14 cellular contexts compared by ENCODE assay signal in genomic region chr9:34555435-34556230, GRCh38. TPM values are rescaled to one million over a fixed set of nuclear protein-coding genes. Genes with fewer than 3 reads are reported as not detected.
"Had no signal": no experiment of that assay in that cellular context is flagged by ENCODE, and none has a peak within 500 bp of the region (broad histone marks: within the 10 kb centered on the region; RNA-seq: fewer than 3 reads in every experiment).

No MANE protein-coding gene starts in this region.

- H3K27ac ChIP-seq: ovary, skin epidermis, thyroid gland, vagina had no signal

- H3K27ac Mint-ChIP-seq: activated naive CD4-positive, alpha-beta T cell treated with anti-CD3 and anti-CD28 coated beads, Interleukin-2, amount 10 ng/mL, durations not matched to agents 7 days and 5 days; activated T-helper 2 cell treated with anti-CD3 and anti-CD28 coated beads, Interferon-gamma antibody, Interleukin-2, Interleukin-4, amounts not matched to agents 10 μg/mL and 5 μg/mL and 100 μg/mL, durations not matched to agents 14 hours and 24 hours and 36 hours; dendritic cell treated with granulocyte-macrophage colony-stimulating factor and Interleukin-4, amounts not matched to agents 40 ng/mL and 50 ng/mL, for 4 days; naive thymus-derived CD8-positive, alpha-beta T cell; T-cell had no signal

- H3K27me3 ChIP-seq: ovary, thyroid gland, vagina had no signal

- H3K9me3 Mint-ChIP-seq: activated naive CD4-positive, alpha-beta T cell treated with anti-CD3 and anti-CD28 coated beads, Interleukin-2, amount 10 ng/mL, durations not matched to agents 7 days and 5 days; activated T-helper 2 cell treated with anti-CD3 and anti-CD28 coated beads, Interferon-gamma antibody, Interleukin-2, Interleukin-4, amounts not matched to agents 10 μg/mL and 5 μg/mL and 100 μg/mL, durations not matched to agents 14 hours and 24 hours and 36 hours; dendritic cell treated with granulocyte-macrophage colony-stimulating factor and Interleukin-4, amounts not matched to agents 40 ng/mL and 50 ng/mL, for 4 days; mesothelial cell of epicardium; naive thymus-derived CD8-positive, alpha-beta T cell; T-cell had no signal

- H3K4me1 Mint-ChIP-seq: activated naive CD4-positive, alpha-beta T cell treated with anti-CD3 and anti-CD28 coated beads, Interleukin-2, amount 10 ng/mL, durations not matched to agents 7 days and 5 days; T-cell had no signal

- H3K36me3 ChIP-seq: ovary, thyroid gland, vagina had no signal

- H3K4me3 Mint-ChIP-seq: activated naive CD4-positive, alpha-beta T cell treated with anti-CD3 and anti-CD28 coated beads, Interleukin-2, amount 10 ng/mL, durations not matched to agents 7 days and 5 days; dendritic cell treated with granulocyte-macrophage colony-stimulating factor and Interleukin-4, amounts not matched to agents 40 ng/mL and 50 ng/mL, for 4 days; mesothelial cell of epicardium; naive thymus-derived CD8-positive, alpha-beta T cell; T-cell had no signal

- DNase-seq: activated CD4-positive, alpha-beta T cell treated with anti-CD3 and anti-CD28 coated beads for 48 hours; activated CD8-positive, alpha-beta memory T cell treated with anti-CD3 and anti-CD28 coated beads for 24 hours; activated naive CD4-positive, alpha-beta T cell treated with anti-CD3 and anti-CD28 coated beads, Interleukin-2, amount 10 ng/mL, durations not matched to agents 7 days and 5 days; T-cell; thyroid gland had no signal

- ATAC-seq: esophagus mucosa; naive thymus-derived CD8-positive, alpha-beta T cell; T-cell had no signal

- H3K9me3 ChIP-seq: ovary, thyroid gland, vagina had no signal

- H3K4me3 ChIP-seq: ovary, skin epidermis, thyroid gland, vagina had no signal

- H3K36me3 Mint-ChIP-seq: activated naive CD4-positive, alpha-beta T cell treated with anti-CD3 and anti-CD28 coated beads, Interleukin-2, amount 10 ng/mL, durations not matched to agents 7 days and 5 days; mesothelial cell of epicardium; naive thymus-derived CD8-positive, alpha-beta T cell; T-cell had no signal

RNA-seq across cellular contexts. Expression of gene ENHO, which starts 32.8 kb away (rescaled TPM):
- total RNA-seq: activated T-helper 2 cell treated with anti-CD3 and anti-CD28 coated beads, Interferon-gamma antibody, Interleukin-2, Interleukin-4, amounts not matched to agents 10 μg/mL and 5 μg/mL and 100 μg/mL, durations not matched to agents 14 hours and 24 hours and 36 hours; thyroid gland; vagina had no signal

RNA-seq across cellular contexts. Expression of gene CNTFR, which starts 33.9 kb away (rescaled TPM):
- total RNA-seq: activated T-helper 2 cell treated with anti-CD3 and anti-CD28 coated beads, Interferon-gamma antibody, Interleukin-2, Interleukin-4, amounts not matched to agents 10 μg/mL and 5 μg/mL and 100 μg/mL, durations not matched to agents 14 hours and 24 hours and 36 hours; esophagus mucosa; naive thymus-derived CD8-positive, alpha-beta T cell; renal cortical epithelial cell; T-cell had no signal
- polyA plus RNA-seq: naive thymus-derived CD8-positive, alpha-beta T cell had no signal
